Comparison of ENCODE assay signal across 1 cellular context in genomic region chr9:92186631-92187030, GRCh38.
TF ChIP-seq lines count a peak whose summit lies in the region.

No MANE protein-coding gene starts in this region.

TF ChIP-seq in IMR-90, 13 proteins besides CTCF, POLR2A, EP300 and RAD21 (continued from another document):
- TF ChIP-seq ELK1 (IDR thresholded peaks at IDR 0.05; ENCODE audit: borderline replicate concordance, low read depth, low read length) (no peak), SMC3 (IDR thresholded peaks at IDR 0.05; ENCODE audit: low read depth, low read length) (no peak), RCOR1 (IDR thresholded peaks at IDR 0.05; ENCODE audit: insufficient replicate concordance, low read length) (no peak), NFE2L2 (IDR thresholded peaks at IDR 0.05; ENCODE audit: low read depth, low read length) (no peak), CHD1 (IDR thresholded peaks at IDR 0.05; ENCODE audit: low read depth, low read length) (no peak), MAFK (IDR thresholded peaks at IDR 0.05; ENCODE audit: low read depth, low read length) (no peak), BHLHE40 (IDR thresholded peaks at IDR 0.05; ENCODE audit: low read depth, low read length) (no peak), RFX5 (IDR thresholded peaks at IDR 0.05; ENCODE audit: low read depth, low read length) (no peak), FOS (IDR thresholded peaks at IDR 0.05; ENCODE audit: low read depth, low read length) (no peak)
